Comparison of ENCODE assay signal across 9 cellular contexts in the genomic region with DNA sequence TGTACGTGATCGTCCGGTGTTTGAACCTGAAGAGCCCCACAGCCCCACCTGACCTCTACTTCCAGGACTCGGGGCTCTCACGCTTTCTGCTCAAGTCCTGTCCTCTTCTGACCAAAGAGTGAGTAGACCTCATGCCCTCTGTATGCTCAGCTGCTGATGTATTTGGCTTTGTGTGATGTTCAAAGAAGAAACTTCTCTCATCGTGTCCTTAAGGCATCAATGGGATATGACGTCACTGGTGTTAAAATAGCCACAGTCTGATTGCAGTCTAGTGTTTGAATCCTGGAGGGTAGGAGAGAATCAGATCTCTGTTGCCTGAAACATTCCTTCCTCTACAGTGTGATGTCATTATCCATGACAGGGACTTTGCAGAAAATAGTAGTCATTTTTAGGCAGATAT. TPM values are rescaled to one million over a fixed set of nuclear protein-coding genes. Genes with fewer than 3 reads are reported as not detected.
DNase-seq lines count a peak whose midpoint lies in the region; ATAC-seq, FAIRE-seq and TF ChIP-seq lines count a peak whose summit lies in the region.
"Had no signal": no experiment of that assay in that cellular context is flagged by ENCODE, and none has a peak within 500 bp of the region (broad histone marks: within the 10 kb centered on the region; RNA-seq: fewer than 3 reads in every experiment).

No MANE protein-coding gene starts in this region.

- H3K27me3 ChIP-seq in brain microvascular endothelial cell (replicated peaks), result no peaks in the 10 kb centered on the region
- H3K27me3 ChIP-seq in lung (ENCODE audit: control insufficient read depth, insufficient read depth), result no peaks in the 10 kb centered on the region
- no peaks in the 10 kb centered on the region for H3K27me3 ChIP-seq in tibial nerve

- intact Hi-C loops in Right ventricle myocardium inferior (cut with DNase I) (no loop called here), cardiac septum (cut with DNase I) (no loop called here)

- H3K9me3 ChIP-seq in lung (ENCODE audit: control insufficient read depth in 2 of 2, insufficient read depth in 1 of 2, low read length in 1 of 2), result peaks cover 0 to 3% of the 10 kb centered on the region in 2 donors
- no peaks in the 10 kb centered on the region for H3K9me3 ChIP-seq in tibial nerve

- TF ChIP-seq POLR2A in tibial nerve (IDR thresholded peaks at IDR 0.05), result no peak
- no peak for TF ChIP-seq POLR2A in GM12892 (IDR thresholded peaks at IDR 0.05; ENCODE audit: low read depth, low read length)

- 65 to 75% methylated on average over 7 of the region's 7 CpGs for WGBS in lung, 2 donors
- 49 to 68% methylated on average over 7 of the region's 7 CpGs for WGBS in tibial nerve, 2 donors

- no peak for FAIRE-seq in GM12892 (lab: Jason Lieb, UNC)

- DNase-seq in Right ventricle myocardium inferior (ENCODE audit: missing footprints), result no peak
- no peak for DNase-seq in cardiac septum (ENCODE audit: low spot score)
- DNase-seq in brain microvascular endothelial cell, result peak; percentile 83
- DNase-seq in lung (ENCODE audit: low spot score), result no peak
- no peak for DNase-seq in tibial nerve (ENCODE audit: low spot score in 2 of 2)
- DNase-seq in GM12892 (ENCODE audit: insufficient read length), result no peak
- DNase-seq: activated CD8-positive, alpha-beta T cell treated with anti-CD3 and anti-CD28 coated beads for 36 hours had no signal

- in situ Hi-C loops in brain microvascular endothelial cell (cut with HindIII; ENCODE audit: low pct_ligation_motif_present, low sequenced_read_pairs), result no loop called here

- ATAC-seq in Right ventricle myocardium inferior (peak; percentile 75), lung (ENCODE audit: insufficient read depth, low FRiP score) (no peak), HG03045 (IDR thresholded peaks at IDR 0.05; ENCODE audit: unreplicated experiment) (no peak), GM18907 (IDR thresholded peaks at IDR 0.05; ENCODE audit: unreplicated experiment) (no peak)
- ATAC-seq: activated CD8-positive, alpha-beta T cell treated with anti-CD3 and anti-CD28 coated beads for 36 hours had no signal

- H3K4me3 ChIP-seq in brain microvascular endothelial cell (ENCODE audit: low read depth, low read length), result no peak overlapping the region
- no peak overlapping the region for H3K4me3 ChIP-seq in lung
- no peak overlapping the region for H3K4me3 ChIP-seq in tibial nerve

- no peak for TF ChIP-seq CTCF in brain microvascular endothelial cell (IDR thresholded peaks at IDR 0.05; ENCODE audit: low read depth, low read length, missing control alignments)
- no peak for TF ChIP-seq CTCF in lung (IDR thresholded peaks at IDR 0.05; ENCODE audit: control extremely low read depth, extremely low read depth)
- no peak for TF ChIP-seq CTCF in tibial nerve (IDR thresholded peaks at IDR 0.05)

- no peaks in the 10 kb centered on the region for H3K36me3 ChIP-seq in brain microvascular endothelial cell (replicated peaks)
- peaks cover 18 to 19% of the 10 kb centered on the region in 2 donors for H3K36me3 ChIP-seq in lung (ENCODE audit: control insufficient read depth in 2 of 2, insufficient read depth in 2 of 2, low read length in 2 of 2)
- H3K36me3 ChIP-seq in tibial nerve, result peaks cover 0 to 9% (median 0%) of the 10 kb centered on the region in 3 donors

- peak overlapping the region; percentile 97 for H3K27ac ChIP-seq in brain microvascular endothelial cell
- H3K27ac ChIP-seq in lung (ENCODE audit: low read depth in 1 of 2, low read length in 1 of 2), result peak overlapping the region; percentile 54 to 57
- H3K27ac ChIP-seq in tibial nerve, result peak overlapping the region in 2 of 4 donors; percentile 69 to 85

- peaks cover 11 to 38% of the 10 kb centered on the region in 2 donors for H3K4me1 ChIP-seq in lung (ENCODE audit: control insufficient read depth in 2 of 2, insufficient read depth in 2 of 2, low read length in 2 of 2)
- peaks cover 0 to 97% (median 55%) of the 10 kb centered on the region in 4 donors for H3K4me1 ChIP-seq in tibial nerve

- TF ChIP-seq EP300 in tibial nerve (IDR thresholded peaks at IDR 0.05), result no peak

RNA-seq across cellular contexts. Expression of a gene that starts 28.1 kb away (rescaled TPM):
- total RNA-seq in Right ventricle myocardium inferior (69.9 TPM), cardiac septum (185 TPM), lung (100 to 1,000 TPM in 1 of 2 donors, 10 to 100 TPM in 1; 77.2 to 200 TPM), tibial nerve (10 to 100 TPM; 29.7 to 48.1 (median 35.9) TPM)
- polyA plus RNA-seq in lung, result 10 to 100 TPM; 11.7 to 41.5 TPM
- 10.9 TPM for polyA plus RNA-seq in GM12892 (2012; ENCODE audit: missing spikeins)
